ENCODE assay signal across 13 cellular contexts in the genomic region with DNA sequence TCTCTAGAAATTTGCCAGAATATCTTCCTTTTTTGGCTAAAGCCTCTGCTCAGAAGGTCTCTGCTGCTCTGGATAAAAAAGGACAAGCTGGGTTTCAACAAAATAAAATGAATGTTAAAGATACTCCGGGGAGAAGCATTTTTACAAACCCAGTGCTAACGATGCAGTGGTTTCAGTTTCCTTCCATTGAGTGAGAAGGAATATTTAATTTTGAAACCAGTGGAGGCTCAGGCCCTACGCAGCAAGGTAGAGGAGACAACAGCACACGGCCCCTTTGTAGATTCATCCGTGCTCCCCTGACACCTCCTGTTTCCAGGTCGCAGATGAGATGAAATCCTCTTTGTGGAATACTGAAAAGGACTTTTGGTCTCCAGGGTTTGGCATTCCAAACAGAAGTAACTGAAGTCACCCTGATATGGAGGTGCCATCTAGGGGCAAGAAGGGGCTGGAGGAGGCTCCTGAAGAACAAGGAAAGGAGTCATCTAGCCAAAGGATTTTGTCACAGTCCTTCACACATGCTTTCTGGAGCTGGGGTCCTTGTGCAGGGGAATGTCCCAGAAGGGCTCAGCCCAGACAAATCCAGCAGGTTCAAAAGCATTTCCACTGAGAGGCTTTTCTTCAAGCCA.
DNase-seq lines count a peak whose midpoint lies in the region; FAIRE-seq and TF ChIP-seq lines count a peak whose summit lies in the region.
"Had no signal": no experiment of that assay in that cellular context is flagged by ENCODE, and none has a peak within 500 bp of the region (broad histone marks: within the 10 kb centered on the region; RNA-seq: fewer than 3 reads in every experiment).

No MANE protein-coding gene starts in this region.

- TF ChIP-seq POLR2A in Peyer's patch (IDR thresholded peaks at IDR 0.05), result no peak

- no peaks in the 10 kb centered on the region for H3K36me3 ChIP-seq in small intestine (ENCODE audit: control insufficient read depth in 2 of 2, insufficient read depth in 2 of 2, low read length in 2 of 2)
- no peaks in the 10 kb centered on the region for H3K36me3 ChIP-seq in Peyer's patch
- H3K36me3 ChIP-seq: esophagus squamous epithelium had no signal

- no peak for FAIRE-seq in small intestine (lab: Jason Lieb, UNC)

- H3K9me3 ChIP-seq in small intestine (ENCODE audit: control insufficient read depth, low read depth), result no peaks in the 10 kb centered on the region
- no peaks in the 10 kb centered on the region for H3K9me3 ChIP-seq in Peyer's patch
- H3K9me3 ChIP-seq: esophagus squamous epithelium had no signal

- DNase-seq in DMS 273 (lab: John Stamatoyannopoulos, UW; ENCODE audit: unreplicated experiment), result peak; percentile 26
- DNase-seq in DMS 273 treated with DMSO at 0.1 percent for 48 hours (lab: John Stamatoyannopoulos, UW), result no peak
- peak; percentile 13 for DNase-seq in SK-N-DZ (ENCODE audit: low spot score)
- peak; percentile 16 for DNase-seq in globus pallidus (ENCODE audit: low spot score)
- peak; percentile 7 for DNase-seq in small intestine
- DNase-seq in stimulated activated CD4-positive, alpha-beta T cell treated with anti-CD3 and anti-CD28 coated beads, Interleukin-2, amount 100 ng/mL, for 48 hours, result no peak
- DNase-seq in Peyer's patch, result no peak
- no peak for DNase-seq in activated T-cell treated with anti-CD3 and anti-CD28 coated beads for 4 hours
- DNase-seq: esophagus squamous epithelium; naive thymus-derived CD4-positive, alpha-beta T cell; NCI-H1105; T-helper 9 cell had no signal

- H3K27me3 ChIP-seq in small intestine (ENCODE audit: control insufficient read depth in 2 of 2, insufficient read depth in 2 of 2, low read length in 2 of 2) (no peaks in the 10 kb centered on the region), Peyer's patch (no peaks in the 10 kb centered on the region)

- H3K27ac ChIP-seq in small intestine (ENCODE audit: low read depth in 1 of 2, low read length in 1 of 2) (no peak overlapping the region), Peyer's patch (no peak overlapping the region)
- H3K27ac ChIP-seq: 22Rv1 had no signal

- 19 to 26% (median 21%) methylated on average over 6 of the region's 6 CpGs for WGBS in small intestine, 3 donors

- H3K4me3 ChIP-seq in small intestine (ENCODE audit: low read depth in 1 of 2, low read length in 2 of 2) (no peak overlapping the region), Peyer's patch (no peak overlapping the region)

- TF ChIP-seq CTCF in Peyer's patch (IDR thresholded peaks at IDR 0.05), result no peak

- H3K4me1 ChIP-seq in small intestine (ENCODE audit: control insufficient read depth in 2 of 2, insufficient read depth in 1 of 2, low read depth in 1 of 2, low read length in 1 of 2) (no peaks in the 10 kb centered on the region), Peyer's patch (no peaks in the 10 kb centered on the region)

Comparison
In these comparisons a context has a peak if more than half of its experiments do, and no peak if none do; other contexts are left out.
1. DNase-seq: peak in DMS 273 (single experiment), SK-N-DZ (single experiment), globus pallidus (single experiment) and small intestine (single experiment); none in DMS 273 treated with DMSO at 0.1 percent for 48 hours (single experiment), stimulated activated CD4-positive, alpha-beta T cell treated with anti-CD3 and anti-CD28 coated beads, Interleukin-2, amount 100 ng/mL, for 48 hours (0 of 2), Peyer's patch (0 of 3) and activated T-cell treated with anti-CD3 and anti-CD28 coated beads for 4 hours (single experiment).